8 cellular contexts compared by ENCODE assay signal in genomic region chr6:13813011-13813410, GRCh38. TPM values are rescaled to one million over a fixed set of nuclear protein-coding genes. Genes with fewer than 3 reads are reported as not detected.
DNase-seq lines count a peak whose midpoint lies in the region; ATAC-seq and TF ChIP-seq lines count a peak whose summit lies in the region.

No MANE protein-coding gene starts in this region.

- no peak overlapping the region for H2AFZ ChIP-seq in OCI-LY1 (ENCODE audit: low read length)

- TF ChIP-seq CTCF in GM12865 (IDR thresholded peaks at IDR 0.05; ENCODE audit: insufficient read depth, low read depth, low read length, missing control alignments) (no peak), OCI-LY1 (IDR thresholded peaks at IDR 0.05; ENCODE audit: low read length) (no peak), psoas muscle (IDR thresholded peaks at IDR 0.05) (no peak)

- H3K4me3 ChIP-seq in GM12865 (ENCODE audit: low read depth, low read length) (peak overlapping the region; percentile 96), OCI-LY1 (ENCODE audit: low read depth, low read length, poor library complexity, severe bottlenecking) (peak overlapping the region; percentile 93), psoas muscle (peak overlapping the region; percentile 92)

- H3K36me3 ChIP-seq in OCI-LY1 (ENCODE audit: insufficient read depth, low read length) = peaks cover 3% of the 10 kb centered on the region; the same call in 1 of the 2 replicates
- H3K36me3 ChIP-seq in psoas muscle (ENCODE audit: insufficient read depth in 1 of 2, low read depth in 1 of 2) = no peaks in the 10 kb centered on the region

- H3F3A ChIP-seq in OCI-LY1 (ENCODE audit: insufficient read depth, low read length) = peaks cover 5% of the 10 kb centered on the region; the same call in 1 of the 2 replicates

- H3K79me2 ChIP-seq in OCI-LY1 (ENCODE audit: insufficient read depth, low read length) = peaks cover 41% of the 10 kb centered on the region

- peak overlapping the region; percentile 78 for H3K4me2 ChIP-seq in OCI-LY1 (ENCODE audit: low read length)

- H4K20me1 ChIP-seq in OCI-LY1 (ENCODE audit: insufficient read depth, low read length) = no peaks in the 10 kb centered on the region

- no peaks in the 10 kb centered on the region for H3K9me2 ChIP-seq in OCI-LY1 (ENCODE audit: low read depth, low read length)

- H3K4me1 ChIP-seq in OCI-LY1 (ENCODE audit: insufficient read depth, low read length, severe bottlenecking) (peaks cover 36% of the 10 kb centered on the region), psoas muscle (peaks cover 28% of the 10 kb centered on the region)

- H3K27me3 ChIP-seq in OCI-LY1 (ENCODE audit: insufficient read depth, low read length) (no peaks in the 10 kb centered on the region), psoas muscle (ENCODE audit: insufficient read depth in 3 of 3, low read length in 2 of 3) (no peaks in the 10 kb centered on the region)

- ATAC-seq in psoas muscle = no peak
- ATAC-seq in HG02884 (IDR thresholded peaks at IDR 0.05; ENCODE audit: unreplicated experiment) = no peak
- ATAC-seq in HG02870 (IDR thresholded peaks at IDR 0.05; ENCODE audit: unreplicated experiment) = no peak

- H3K27ac ChIP-seq in OCI-LY1 (ENCODE audit: low read depth, low read length, poor library complexity, severe bottlenecking) (no peak overlapping the region), epithelial cell of prostate (peak overlapping the region; percentile 79), psoas muscle (peak overlapping the region; percentile 96)

- intact Hi-C loops in psoas muscle (cut with DNase I) = no loop called here

- peak overlapping the region; percentile 91 for H3K9ac ChIP-seq in OCI-LY1 (ENCODE audit: low read length)

- H3K9me3 ChIP-seq in OCI-LY1 (ENCODE audit: low read length) = no peaks in the 10 kb centered on the region
- H3K9me3 ChIP-seq in psoas muscle = no peaks in the 10 kb centered on the region

- DNase-seq in GM12865 (ENCODE audit: low read depth) (peak; percentile 13), epithelial cell of prostate (ENCODE audit: low read depth, low spot score) (no peak), psoas muscle (no peak), hepatic stellate cell (ENCODE audit: low spot score) (no peak)
- no peak for DNase-seq in effector CD8-positive, alpha-beta T cell (lab: John Stamatoyannopoulos, UW)

- WGBS in psoas muscle, 3 donors = 47 to 54% (median 50%) methylated on average over 7 of the region's 7 CpGs

RNA-seq across cellular contexts. Expression of gene MCUR1, which starts 1.3 kb away (rescaled TPM):
- total RNA-seq in psoas muscle = 10 to 100 TPM; 20.5 to 31.9 (median 23.2) TPM
- polyA plus RNA-seq in psoas muscle = 10 to 100 TPM; 17.9 to 20.1 (median 18.0) TPM
